ENCODE assay signal across 8 cellular contexts in genomic region chr10:12710594-12711343, GRCh38.
A peak's percentile ranks its signal among the peaks of the same experiment; 100 is the strongest.
DNase-seq lines count a peak whose midpoint lies in the region; ATAC-seq and TF ChIP-seq lines count a peak whose summit lies in the region.

No MANE protein-coding gene starts in this region.

- peak overlapping the region; percentile 34; the same call in 1 of the 2 replicates for H2AFZ ChIP-seq in Loucy (ENCODE audit: low read length)

- H3K27ac ChIP-seq in SJSA1 (0 out of 2 replicates have a peak overlapping the region, but pooled peaks have one; percentile 21), suprapubic skin (no peak overlapping the region)

- H3K4me1 Mint-ChIP-seq in osteocyte (ENCODE audit: unreplicated experiment) = peaks cover 61% of the 10 kb centered on the region

- H3K36me3 Mint-ChIP-seq in osteocyte (ENCODE audit: unreplicated experiment) = no peaks in the 10 kb centered on the region

- no peaks in the 10 kb centered on the region for H4K20me1 ChIP-seq in Loucy (ENCODE audit: insufficient read depth, low read length, poor library complexity, severe bottlenecking)

- H3K4me3 Mint-ChIP-seq in osteocyte (ENCODE audit: unreplicated experiment) = no peak overlapping the region

- WGBS in suprapubic skin = 43% methylated on average over 9 of the region's 9 CpGs

- H3K9me3 ChIP-seq in Loucy (ENCODE audit: insufficient read depth, low read depth, low read length) (no peaks in the 10 kb centered on the region), SJSA1 (replicated peaks) (no peaks in the 10 kb centered on the region), suprapubic skin (no peaks in the 10 kb centered on the region)

- H3K27ac Mint-ChIP-seq in osteocyte (ENCODE audit: unreplicated experiment) = peak overlapping the region; percentile 94

- TF ChIP-seq CTCF in Loucy (conservative IDR thresholded peaks at IDR 0.05; ENCODE audit: low read length) (peak; percentile 97), osteocyte (IDR thresholded peaks at IDR 0.05) (peak; percentile 93), suprapubic skin (IDR thresholded peaks at IDR 0.05) (peak; percentile 89 to 90)

- no peaks in the 10 kb centered on the region for H3K9me2 ChIP-seq in Loucy (replicated peaks; ENCODE audit: low read depth, low read length)

- no peaks in the 10 kb centered on the region for H3K27me3 Mint-ChIP-seq in osteocyte (ENCODE audit: unreplicated experiment)

- H3K4me3 ChIP-seq in Loucy (ENCODE audit: low read length, poor library complexity, severe bottlenecking) = no peak overlapping the region
- no peak overlapping the region for H3K4me3 ChIP-seq in SJSA1
- H3K4me3 ChIP-seq in suprapubic skin = no peak overlapping the region

- H3K36me3 ChIP-seq in Loucy (ENCODE audit: insufficient read depth, low read length) (no peaks in the 10 kb centered on the region), SJSA1 (no peaks in the 10 kb centered on the region), suprapubic skin (no peaks in the 10 kb centered on the region)

- H3K9me3 Mint-ChIP-seq in osteocyte (ENCODE audit: unreplicated experiment) = no peaks in the 10 kb centered on the region

- TF ChIP-seq EP300 in suprapubic skin (IDR thresholded peaks at IDR 0.05) = no peak

- H3K27me3 ChIP-seq in Loucy (ENCODE audit: insufficient read depth, low read length, poor library complexity, severe bottlenecking) = no peaks in the 10 kb centered on the region
- H3K27me3 ChIP-seq in SJSA1 (replicated peaks) = no peaks in the 10 kb centered on the region
- H3K27me3 ChIP-seq in suprapubic skin = no peaks in the 10 kb centered on the region

- peak; percentile 63 for ATAC-seq in GM19467 (IDR thresholded peaks at IDR 0.05; ENCODE audit: unreplicated experiment)

- H3K79me2 ChIP-seq in Loucy (ENCODE audit: insufficient read depth, low read length) = no peaks in the 10 kb centered on the region

- H3F3A ChIP-seq in Loucy (ENCODE audit: low read depth) = no peaks in the 10 kb centered on the region

- TF ChIP-seq POLR2A in suprapubic skin (IDR thresholded peaks at IDR 0.05) = no peak

- DNase-seq in AML-193 (lab: John Stamatoyannopoulos, UW) = peak; percentile 60 to 67
- DNase-seq in SJSA1 (ENCODE audit: low read depth in 1 of 2, low spot score in 2 of 2) = peak; percentile 66 to 68
- peak; percentile 91 for DNase-seq in activated effector memory CD4-positive, alpha-beta T cell treated with anti-CD3 and anti-CD28 coated beads, Interleukin-2, amount 50 U/mL, for 16 hours
- peak; percentile 54 for DNase-seq in foreskin melanocyte
- peak; percentile 91 for DNase-seq in osteocyte (ENCODE audit: extremely low spot score, unreplicated experiment)
- peak; percentile 85 to 86 for DNase-seq in suprapubic skin (ENCODE audit: low spot score in 2 of 2)

- no peak overlapping the region for H3K9ac ChIP-seq in Loucy (ENCODE audit: low read depth, low read length, poor library complexity, severe bottlenecking)

- peaks cover 2% of the 10 kb centered on the region for H3K4me1 ChIP-seq in Loucy (ENCODE audit: insufficient read depth, low read length, poor library complexity, severe bottlenecking)
- peaks cover 48% of the 10 kb centered on the region for H3K4me1 ChIP-seq in SJSA1 (replicated peaks)
- peaks cover 49% of the 10 kb centered on the region for H3K4me1 ChIP-seq in suprapubic skin

- no peak overlapping the region for H3K4me2 ChIP-seq in Loucy (ENCODE audit: low read depth, low read length, poor library complexity, severe bottlenecking)
